Comparison of ENCODE assay signal across 1 cellular context in genomic region chr1:109282952-109283747, GRCh38.
A peak's percentile ranks its signal among the peaks of the same experiment; 100 is the strongest.
TF ChIP-seq lines count a peak whose summit lies in the region.

Gene PSRC1 (minus strand): TSS chr1:109283145.

TF ChIP-seq in HEK293, 187 proteins besides CTCF, POLR2A, EP300 and RAD21 (continued from another document and continues in another):
- TF ChIP-seq ZNF449 (tag by site-specific recombination; IDR thresholded peaks at IDR 0.05) (0 out of 2 replicates have a peak, but pooled peaks have one; percentile 8), ZNF311 (tag by site-specific recombination; IDR thresholded peaks at IDR 0.05; ENCODE audit: borderline replicate concordance) (no peak), ZNF174 (tag by site-specific recombination; IDR thresholded peaks at IDR 0.05) (no peak), KLF9 (tag by site-specific recombination; IDR thresholded peaks at IDR 0.05; ENCODE audit: low read depth) (peak; percentile 97), ZNF23 (tag by site-specific recombination; IDR thresholded peaks at IDR 0.05; ENCODE audit: borderline replicate concordance) (no peak), ZNF549 (tag by site-specific recombination; IDR thresholded peaks at IDR 0.05) (no peak), ZNF214 (tag by site-specific recombination; IDR thresholded peaks at IDR 0.05; ENCODE audit: borderline replicate concordance) (no peak), ZBTB7A (tag by site-specific recombination; IDR thresholded peaks at IDR 0.05; ENCODE audit: low read depth) (no peak), ZNF132 (tag by site-specific recombination; IDR thresholded peaks at IDR 0.05; ENCODE audit: borderline replicate concordance) (no peak), MYNN (tag by site-specific recombination; IDR thresholded peaks at IDR 0.05; ENCODE audit: borderline replicate concordance) (no peak; the same call in 1 of the 2 replicates), ZNF837 (tag by site-specific recombination; IDR thresholded peaks at IDR 0.05) (no peak), ZEB2 (tag by site-specific recombination; IDR thresholded peaks at IDR 0.05) (peak; percentile 90), ZNF184 (tag by site-specific recombination; IDR thresholded peaks at IDR 0.05) (no peak), ZNF202 (tag by site-specific recombination; IDR thresholded peaks at IDR 0.05; ENCODE audit: borderline replicate concordance) (no peak), PATZ1 (tag by site-specific recombination; IDR thresholded peaks at IDR 0.05) (peak; percentile 99), ZNF530 (tag by site-specific recombination; IDR thresholded peaks at IDR 0.05; ENCODE audit: low read depth) (no peak), ZNF404 (tag by site-specific recombination; IDR thresholded peaks at IDR 0.05) (no peak), ZNF792 (tag by site-specific recombination; IDR thresholded peaks at IDR 0.05) (no peak), KLF7 (tag by site-specific recombination; IDR thresholded peaks at IDR 0.05; ENCODE audit: borderline replicate concordance) (peak; percentile 40; the same call in 1 of the 2 replicates), ZNF529 (tag by site-specific recombination; IDR thresholded peaks at IDR 0.05; ENCODE audit: insufficient replicate concordance) (no peak), ZNF660 (tag by site-specific recombination; IDR thresholded peaks at IDR 0.05) (peak; percentile 29; the same call in 1 of the 2 replicates), ZNF114 (tag by site-specific recombination; IDR thresholded peaks at IDR 0.05) (no peak), PRDM4 (tag by site-specific recombination; IDR thresholded peaks at IDR 0.05) (no peak), ZNF2 (tag by site-specific recombination; IDR thresholded peaks at IDR 0.05) (peak; percentile 11), ZNF157 (tag by site-specific recombination; IDR thresholded peaks at IDR 0.05) (no peak), WT1 (tag by site-specific recombination; IDR thresholded peaks at IDR 0.05) (no peak), ZNF16 (tag by site-specific recombination; IDR thresholded peaks at IDR 0.05; ENCODE audit: low read depth) (no peak), ZNF704 (tag by site-specific recombination; IDR thresholded peaks at IDR 0.05) (no peak), PRDM1 (tag by site-specific recombination; IDR thresholded peaks at IDR 0.05) (no peak; the same call in 1 of the 2 replicates), ZFP3 (tag by site-specific recombination; IDR thresholded peaks at IDR 0.05; ENCODE audit: low read depth) (no peak), PRDM10 (tag by site-specific recombination; IDR thresholded peaks at IDR 0.05) (peak; percentile 34; the same call in 1 of the 2 replicates), PRDM6 (tag by site-specific recombination; IDR thresholded peaks at IDR 0.05) (no peak), ZNF48 (tag by site-specific recombination; IDR thresholded peaks at IDR 0.05) (no peak), BCL11B (tag by site-specific recombination; IDR thresholded peaks at IDR 0.05; ENCODE audit: low read depth) (no peak), ZNF600 (tag by site-specific recombination; IDR thresholded peaks at IDR 0.05) (peak; percentile 95), ELK4 (IDR thresholded peaks at IDR 0.05; ENCODE audit: borderline replicate concordance, low read depth, low read length) (peak; percentile 94), ZNF280D (tag by site-specific recombination; IDR thresholded peaks at IDR 0.05) (no peak), ZNF26 (tag by site-specific recombination; IDR thresholded peaks at IDR 0.05) (no peak), ZNF791 (tag by site-specific recombination; IDR thresholded peaks at IDR 0.05) (no peak), ZNF37A (tag by site-specific recombination; IDR thresholded peaks at IDR 0.05) (no peak), ZNF24 (tag by site-specific recombination; IDR thresholded peaks at IDR 0.05) (no peak), ZNF433 (tag by site-specific recombination; IDR thresholded peaks at IDR 0.05; ENCODE audit: low read depth) (no peak), ZNF416 (tag by site-specific recombination; IDR thresholded peaks at IDR 0.05) (no peak), ZNF221 (tag by site-specific recombination; IDR thresholded peaks at IDR 0.05; ENCODE audit: borderline replicate concordance) (no peak), ZNF19 (tag by site-specific recombination; IDR thresholded peaks at IDR 0.05; ENCODE audit: low read depth) (no peak), ZNF112 (tag by site-specific recombination; IDR thresholded peaks at IDR 0.05) (no peak), ZNF292 (tag by site-specific recombination; IDR thresholded peaks at IDR 0.05; ENCODE audit: borderline replicate concordance, low read depth) (no peak), TCF7L2 (IDR thresholded peaks at IDR 0.05; ENCODE audit: borderline replicate concordance, low read depth, low read length) (no peak)
